1 cellular context compared by ENCODE assay signal in genomic region chr22:33854724-33855123, GRCh38.
TF ChIP-seq lines count a peak whose summit lies in the region.

No MANE protein-coding gene starts in this region.

TF ChIP-seq in WTC11, 78 proteins besides CTCF, POLR2A, EP300 and RAD21 (continued from another document):
- TF ChIP-seq CDX4 (CRISPR knock-in tag; IDR thresholded peaks at IDR 0.05; ENCODE audit: borderline replicate concordance), result no peak
- TF ChIP-seq ARID4B (CRISPR knock-in tag; IDR thresholded peaks at IDR 0.05; ENCODE audit: borderline replicate concordance), result no peak
- TF ChIP-seq GTF2I (CRISPR knock-in tag; conservative IDR thresholded peaks at IDR 0.05), result no peak
- TF ChIP-seq E2F4 (CRISPR knock-in tag; IDR thresholded peaks at IDR 0.05; ENCODE audit: borderline replicate concordance, low read depth), result no peak
- TF ChIP-seq AFF4 (CRISPR knock-in tag; IDR thresholded peaks at IDR 0.05; ENCODE audit: borderline replicate concordance), result no peak
- no peak for TF ChIP-seq NR3C1 (CRISPR knock-in tag; conservative IDR thresholded peaks at IDR 0.05; ENCODE audit: low read depth)
- TF ChIP-seq ZNF219 (CRISPR knock-in tag; IDR thresholded peaks at IDR 0.05; ENCODE audit: borderline replicate concordance), result no peak
- no peak for TF ChIP-seq NR1H2 (CRISPR knock-in tag; IDR thresholded peaks at IDR 0.05)
